ENCODE assay signal across 23 cellular contexts in genomic region chr2:241020201-241020600, GRCh38.
"Had no signal": no experiment of that assay in that cellular context is flagged by ENCODE, and none has a peak within 500 bp of the region (broad histone marks: within the 10 kb centered on the region; RNA-seq: fewer than 3 reads in every experiment).

No MANE protein-coding gene starts in this region.

- DNase-seq: activated CD4-positive, alpha-beta T cell treated with anti-CD3 and anti-CD28 coated beads for 48 hours; activated CD4-positive, alpha-beta T cell treated with anti-CD3 and anti-CD28 coated beads, Interleukin-2, amount 50 U/mL, for 48 hours; activated CD4-positive, CD25-positive, alpha-beta regulatory T cell treated with anti-CD3 and anti-CD28 coated beads, Interleukin-2, amount 50 U/mL, for 72 hours; activated gamma-delta T cell; activated naive CD4-positive, alpha-beta T cell treated with anti-CD3 and anti-CD28 coated beads, Interleukin-2, amount 10 ng/mL, durations not matched to agents 7 days and 5 days; activated naive CD8-positive, alpha-beta T cell treated with anti-CD3 and anti-CD28 coated beads for 36 hours; activated T-cell treated with anti-CD3 and anti-CD28 coated beads for 4 hours; caudate nucleus; MG63; MV-4-11; NCI-H1092 treated with DMSO at 0.1 percent for 48 hours; NCI-H1417 treated with DMSO at 0.1 percent for 48 hours; NCI-H1694; NCI-H2029; NCI-H2107; NCI-H446; NCI-H524; PC-3; SHP77 treated with DMSO at 0.1 percent for 48 hours; T-helper 17 cell; T-helper 9 cell had no signal

- H3K27me3 ChIP-seq: MG63 had no signal

- ATAC-seq: activated T-helper 17 cell treated with anti-CD3 and anti-CD28 coated beads, Interleukin-2, amount 50 U/mL, for 72 hours; PC-3; T-helper 17 cell; WTC11 had no signal

- H3K36me3 ChIP-seq: MG63 had no signal

- H3K4me3 ChIP-seq: MG63 had no signal
